Comparison of ENCODE assay signal across 1 cellular context in the genomic region with DNA sequence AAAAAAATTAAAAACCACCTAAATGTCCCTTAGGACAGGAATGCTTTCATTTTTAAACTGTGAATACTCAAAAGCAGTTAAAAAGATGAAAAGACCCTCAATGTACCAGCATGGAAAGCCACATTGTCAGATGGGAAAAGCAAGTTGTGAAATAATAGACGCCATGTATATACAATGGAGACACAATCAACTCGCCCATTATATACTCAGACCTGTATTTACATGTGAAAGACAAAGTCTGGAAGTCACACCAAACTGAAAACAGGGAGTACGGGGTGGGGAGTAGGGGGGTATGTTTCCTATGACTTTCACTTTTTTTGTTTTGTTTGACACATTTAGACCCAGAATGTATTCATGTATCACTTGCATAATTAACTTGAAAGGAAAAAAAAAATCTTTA.
TF ChIP-seq lines count a peak whose summit lies in the region.

No MANE protein-coding gene starts in this region.

TF ChIP-seq in GM23338, 12 proteins besides CTCF, POLR2A, EP300 and RAD21 (continued from another document):
- TF ChIP-seq, protein P1, sequence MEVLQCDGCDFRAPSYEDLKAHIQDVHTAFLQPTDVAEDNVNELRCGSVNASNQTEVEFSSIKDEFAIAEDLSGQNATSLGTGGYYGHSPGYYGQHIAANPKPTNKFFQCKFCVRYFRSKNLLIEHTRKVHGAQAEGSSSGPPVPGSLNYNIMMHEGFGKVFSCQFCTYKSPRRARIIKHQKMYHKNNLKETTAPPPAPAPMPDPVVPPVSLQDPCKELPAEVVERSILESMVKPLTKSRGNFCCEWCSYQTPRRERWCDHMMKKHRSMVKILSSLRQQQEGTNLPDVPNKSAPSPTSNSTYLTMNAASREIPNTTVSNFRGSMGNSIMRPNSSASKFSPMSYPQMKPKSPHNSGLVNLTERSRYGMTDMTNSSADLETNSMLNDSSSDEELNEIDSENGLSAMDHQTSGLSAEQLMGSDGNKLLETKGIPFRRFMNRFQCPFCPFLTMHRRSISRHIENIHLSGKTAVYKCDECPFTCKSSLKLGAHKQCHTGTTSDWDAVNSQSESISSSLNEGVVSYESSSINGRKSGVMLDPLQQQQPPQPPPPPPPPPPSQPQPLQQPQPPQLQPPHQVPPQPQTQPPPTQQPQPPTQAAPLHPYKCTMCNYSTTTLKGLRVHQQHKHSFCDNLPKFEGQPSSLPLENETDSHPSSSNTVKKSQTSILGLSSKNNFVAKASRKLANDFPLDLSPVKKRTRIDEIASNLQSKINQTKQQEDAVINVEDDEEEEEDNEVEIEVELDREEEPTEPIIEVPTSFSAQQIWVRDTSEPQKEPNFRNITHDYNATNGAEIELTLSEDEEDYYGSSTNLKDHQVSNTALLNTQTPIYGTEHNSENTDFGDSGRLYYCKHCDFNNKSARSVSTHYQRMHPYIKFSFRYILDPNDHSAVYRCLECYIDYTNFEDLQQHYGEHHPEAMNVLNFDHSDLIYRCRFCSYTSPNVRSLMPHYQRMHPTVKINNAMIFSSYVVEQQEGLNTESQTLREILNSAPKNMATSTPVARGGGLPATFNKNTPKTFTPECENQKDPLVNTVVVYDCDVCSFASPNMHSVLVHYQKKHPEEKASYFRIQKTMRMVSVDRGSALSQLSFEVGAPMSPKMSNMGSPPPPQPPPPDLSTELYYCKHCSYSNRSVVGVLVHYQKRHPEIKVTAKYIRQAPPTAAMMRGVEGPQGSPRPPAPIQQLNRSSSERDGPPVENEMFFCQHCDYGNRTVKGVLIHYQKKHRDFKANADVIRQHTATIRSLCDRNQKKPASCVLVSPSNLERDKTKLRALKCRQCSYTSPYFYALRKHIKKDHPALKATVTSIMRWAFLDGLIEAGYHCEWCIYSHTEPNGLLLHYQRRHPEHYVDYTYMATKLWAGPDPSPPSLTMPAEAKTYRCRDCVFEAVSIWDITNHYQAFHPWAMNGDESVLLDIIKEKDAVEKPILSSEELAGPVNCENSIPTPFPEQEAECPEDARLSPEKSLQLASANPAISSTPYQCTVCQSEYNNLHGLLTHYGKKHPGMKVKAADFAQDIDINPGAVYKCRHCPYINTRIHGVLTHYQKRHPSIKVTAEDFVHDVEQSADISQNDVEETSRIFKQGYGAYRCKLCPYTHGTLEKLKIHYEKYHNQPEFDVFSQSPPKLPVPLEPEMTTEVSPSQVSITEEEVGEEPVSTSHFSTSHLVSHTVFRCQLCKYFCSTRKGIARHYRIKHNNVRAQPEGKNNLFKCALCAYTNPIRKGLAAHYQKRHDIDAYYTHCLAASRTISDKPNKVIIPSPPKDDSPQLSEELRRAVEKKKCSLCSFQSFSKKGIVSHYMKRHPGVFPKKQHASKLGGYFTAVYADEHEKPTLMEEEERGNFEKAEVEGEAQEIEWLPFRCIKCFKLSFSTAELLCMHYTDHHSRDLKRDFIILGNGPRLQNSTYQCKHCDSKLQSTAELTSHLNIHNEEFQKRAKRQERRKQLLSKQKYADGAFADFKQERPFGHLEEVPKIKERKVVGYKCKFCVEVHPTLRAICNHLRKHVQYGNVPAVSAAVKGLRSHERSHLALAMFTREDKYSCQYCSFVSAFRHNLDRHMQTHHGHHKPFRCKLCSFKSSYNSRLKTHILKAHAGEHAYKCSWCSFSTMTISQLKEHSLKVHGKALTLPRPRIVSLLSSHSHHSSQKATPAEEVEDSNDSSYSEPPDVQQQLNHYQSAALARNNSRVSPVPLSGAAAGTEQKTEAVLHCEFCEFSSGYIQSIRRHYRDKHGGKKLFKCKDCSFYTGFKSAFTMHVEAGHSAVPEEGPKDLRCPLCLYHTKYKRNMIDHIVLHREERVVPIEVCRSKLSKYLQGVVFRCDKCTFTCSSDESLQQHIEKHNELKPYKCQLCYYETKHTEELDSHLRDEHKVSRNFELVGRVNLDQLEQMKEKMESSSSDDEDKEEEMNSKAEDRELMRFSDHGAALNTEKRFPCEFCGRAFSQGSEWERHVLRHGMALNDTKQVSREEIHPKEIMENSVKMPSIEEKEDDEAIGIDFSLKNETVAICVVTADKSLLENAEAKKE (CRISPR knock-in tag; IDR thresholded peaks at IDR 0.05), result no peak
- TF ChIP-seq, protein P2, sequence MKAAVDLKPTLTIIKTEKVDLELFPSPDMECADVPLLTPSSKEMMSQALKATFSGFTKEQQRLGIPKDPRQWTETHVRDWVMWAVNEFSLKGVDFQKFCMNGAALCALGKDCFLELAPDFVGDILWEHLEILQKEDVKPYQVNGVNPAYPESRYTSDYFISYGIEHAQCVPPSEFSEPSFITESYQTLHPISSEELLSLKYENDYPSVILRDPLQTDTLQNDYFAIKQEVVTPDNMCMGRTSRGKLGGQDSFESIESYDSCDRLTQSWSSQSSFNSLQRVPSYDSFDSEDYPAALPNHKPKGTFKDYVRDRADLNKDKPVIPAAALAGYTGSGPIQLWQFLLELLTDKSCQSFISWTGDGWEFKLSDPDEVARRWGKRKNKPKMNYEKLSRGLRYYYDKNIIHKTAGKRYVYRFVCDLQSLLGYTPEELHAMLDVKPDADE (IDR thresholded peaks at IDR 0.05), result no peak
- TF ChIP-seq, protein P3, sequence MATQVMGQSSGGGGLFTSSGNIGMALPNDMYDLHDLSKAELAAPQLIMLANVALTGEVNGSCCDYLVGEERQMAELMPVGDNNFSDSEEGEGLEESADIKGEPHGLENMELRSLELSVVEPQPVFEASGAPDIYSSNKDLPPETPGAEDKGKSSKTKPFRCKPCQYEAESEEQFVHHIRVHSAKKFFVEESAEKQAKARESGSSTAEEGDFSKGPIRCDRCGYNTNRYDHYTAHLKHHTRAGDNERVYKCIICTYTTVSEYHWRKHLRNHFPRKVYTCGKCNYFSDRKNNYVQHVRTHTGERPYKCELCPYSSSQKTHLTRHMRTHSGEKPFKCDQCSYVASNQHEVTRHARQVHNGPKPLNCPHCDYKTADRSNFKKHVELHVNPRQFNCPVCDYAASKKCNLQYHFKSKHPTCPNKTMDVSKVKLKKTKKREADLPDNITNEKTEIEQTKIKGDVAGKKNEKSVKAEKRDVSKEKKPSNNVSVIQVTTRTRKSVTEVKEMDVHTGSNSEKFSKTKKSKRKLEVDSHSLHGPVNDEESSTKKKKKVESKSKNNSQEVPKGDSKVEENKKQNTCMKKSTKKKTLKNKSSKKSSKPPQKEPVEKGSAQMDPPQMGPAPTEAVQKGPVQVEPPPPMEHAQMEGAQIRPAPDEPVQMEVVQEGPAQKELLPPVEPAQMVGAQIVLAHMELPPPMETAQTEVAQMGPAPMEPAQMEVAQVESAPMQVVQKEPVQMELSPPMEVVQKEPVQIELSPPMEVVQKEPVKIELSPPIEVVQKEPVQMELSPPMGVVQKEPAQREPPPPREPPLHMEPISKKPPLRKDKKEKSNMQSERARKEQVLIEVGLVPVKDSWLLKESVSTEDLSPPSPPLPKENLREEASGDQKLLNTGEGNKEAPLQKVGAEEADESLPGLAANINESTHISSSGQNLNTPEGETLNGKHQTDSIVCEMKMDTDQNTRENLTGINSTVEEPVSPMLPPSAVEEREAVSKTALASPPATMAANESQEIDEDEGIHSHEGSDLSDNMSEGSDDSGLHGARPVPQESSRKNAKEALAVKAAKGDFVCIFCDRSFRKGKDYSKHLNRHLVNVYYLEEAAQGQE (IDR thresholded peaks at IDR 0.05; ENCODE audit: unreplicated experiment), result no peak
